1 cellular context compared by ENCODE assay signal in genomic region chr5:96629774-96630173, GRCh38.
TF ChIP-seq lines count a peak whose summit lies in the region.

No MANE protein-coding gene starts in this region.

TF ChIP-seq in HEK293, 187 proteins besides CTCF, POLR2A, EP300 and RAD21 (continued from another document):
- no peak for TF ChIP-seq PRDM6 (tag by site-specific recombination; IDR thresholded peaks at IDR 0.05)
- no peak for TF ChIP-seq ZIC2 (tag by site-specific recombination; IDR thresholded peaks at IDR 0.05)
- TF ChIP-seq KLF8 (tag by site-specific recombination; IDR thresholded peaks at IDR 0.05), result 0 out of 2 replicates have a peak, but pooled peaks have one; percentile 15
- TF ChIP-seq ZNF670 (tag by site-specific recombination; IDR thresholded peaks at IDR 0.05; ENCODE audit: low read depth), result no peak
- TF ChIP-seq SP2 (tag by site-specific recombination; IDR thresholded peaks at IDR 0.05), result no peak
- no peak for TF ChIP-seq SP3 (tag by site-specific recombination; IDR thresholded peaks at IDR 0.05)
- TF ChIP-seq BCL11B (tag by site-specific recombination; IDR thresholded peaks at IDR 0.05; ENCODE audit: low read depth), result no peak
- TF ChIP-seq ZNF548 (tag by site-specific recombination; IDR thresholded peaks at IDR 0.05), result no peak
- no peak for TF ChIP-seq ZNF121 (tag by site-specific recombination; IDR thresholded peaks at IDR 0.05)
- no peak for TF ChIP-seq ZNF155 (tag by site-specific recombination; IDR thresholded peaks at IDR 0.05)
- no peak for TF ChIP-seq ZNF558 (tag by site-specific recombination; IDR thresholded peaks at IDR 0.05)
- no peak for TF ChIP-seq SCRT1 (tag by site-specific recombination; IDR thresholded peaks at IDR 0.05; ENCODE audit: borderline replicate concordance)
- no peak for TF ChIP-seq ZNF350 (tag by site-specific recombination; IDR thresholded peaks at IDR 0.05)
- TF ChIP-seq ZBTB21 (tag by site-specific recombination; IDR thresholded peaks at IDR 0.05), result no peak
- no peak for TF ChIP-seq HOXC10 (CRISPR knock-in tag; IDR thresholded peaks at IDR 0.05)
- 0 out of 2 replicates have a peak, but pooled peaks have one; percentile 26 for TF ChIP-seq ZNF335 (tag by site-specific recombination; conservative IDR thresholded peaks at IDR 0.05)
- no peak for TF ChIP-seq ZNF529 (tag by site-specific recombination; IDR thresholded peaks at IDR 0.05; ENCODE audit: insufficient replicate concordance)
